ENCODE assay signal across 22 cellular contexts in genomic region chr2:73272270-73272669, GRCh38. TPM values are rescaled to one million over a fixed set of nuclear protein-coding genes. Genes with fewer than 3 reads are reported as not detected.
DNase-seq lines count a peak whose midpoint lies in the region; ATAC-seq and TF ChIP-seq lines count a peak whose summit lies in the region.
"Had no signal": no experiment of that assay in that cellular context is flagged by ENCODE, and none has a peak within 500 bp of the region (broad histone marks: within the 10 kb centered on the region; RNA-seq: fewer than 3 reads in every experiment).

No MANE protein-coding gene starts in this region.

- H3K9me3 ChIP-seq in osteoblast (ENCODE audit: low read depth, low read length) = peaks cover 3% of the 10 kb centered on the region
- H3K9me3 ChIP-seq: A549, BE2C, HAP-1 had no signal

- peaks cover 9 to 11% of the 10 kb centered on the region in 2 donors for H3K4me1 Mint-ChIP-seq in natural killer cell treated with Interleukin-12 subunit alpha and Interleukin-12 subunit beta and Interleukin-15 and Interleukin-18, amount 100 ng/mL, for 72 hours (ENCODE audit: low read depth in 2 of 2)
- peaks cover 10 to 18% of the 10 kb centered on the region in 2 donors for H3K4me1 Mint-ChIP-seq in natural killer cell
- H3K4me1 Mint-ChIP-seq in stimulated activated naive B cell treated with anti-CD40 and anti-IgM and Interleukin-4, amounts not matched to agents 10 μg/mL and 1 μg/mL and 100 μg/mL, for 72 hours = peaks cover 17 to 28% of the 10 kb centered on the region in 2 donors

- H2AFZ ChIP-seq in osteoblast (ENCODE audit: low read length) = no peak overlapping the region

- peaks cover 39% of the 10 kb centered on the region for H3K27me3 ChIP-seq in osteoblast (ENCODE audit: insufficient read depth, low read length)
- H3K27me3 ChIP-seq: BE2C; BLaER1 treated with 17β-estradiol and CSF1 and Interleukin-3, amounts not matched to agents 10 nM and 100 nM had no signal

- no peak overlapping the region for H3K27ac ChIP-seq in osteoblast (ENCODE audit: low read depth, low read length)
- H3K27ac ChIP-seq: A549; BLaER1 treated with 17β-estradiol and CSF1 and Interleukin-3, amounts not matched to agents 10 nM and 100 nM had no signal

- peak; percentile 20 for DNase-seq in natural killer cell treated with Interleukin-12 subunit alpha and Interleukin-12 subunit beta and Interleukin-15 and Interleukin-18, amount 100 ng/mL, for 72 hours (ENCODE audit: low spot score)
- DNase-seq in natural killer cell = no peak
- peak; percentile 58 for DNase-seq in ecto neural progenitor cell (ENCODE audit: low spot score)
- peak; percentile 45 for DNase-seq in osteoblast (ENCODE audit: insufficient read length, low spot score, missing footprints)
- DNase-seq in SHP77 treated with DMSO at 0.1 percent for 48 hours (lab: John Stamatoyannopoulos, UW) = no peak
- DNase-seq in NCI-H524 (lab: John Stamatoyannopoulos, UW) = no peak
- DNase-seq in stimulated activated naive B cell treated with anti-CD40 and anti-IgM and Interleukin-4, amounts not matched to agents 10 μg/mL and 1 μg/mL and 100 μg/mL, for 72 hours = no peak
- DNase-seq: 8988T; ACHN; AML-193; BE2C; CD4-positive, alpha-beta T cell; CD8-positive, alpha-beta memory T cell; DMS53; DMS79 treated with DMSO at 0.1 percent for 48 hours; GOT3; HFFc6 had no signal

- no peak for ATAC-seq in natural killer cell treated with Interleukin-12 subunit alpha and Interleukin-12 subunit beta and Interleukin-15 and Interleukin-18, amount 100 ng/mL, for 72 hours
- no peak for ATAC-seq in natural killer cell
- ATAC-seq in stimulated activated naive B cell treated with anti-CD40 and anti-IgM and Interleukin-4, amounts not matched to agents 10 μg/mL and 1 μg/mL and 100 μg/mL, for 72 hours (replicated peaks) = no peak
- ATAC-seq: A549 had no signal

- no peaks in the 10 kb centered on the region for H3K36me3 ChIP-seq in osteoblast (ENCODE audit: insufficient read depth, low read length)
- H3K36me3 ChIP-seq: BE2C had no signal

- H3K27me3 Mint-ChIP-seq in natural killer cell treated with Interleukin-12 subunit alpha and Interleukin-12 subunit beta and Interleukin-15 and Interleukin-18, amount 100 ng/mL, for 72 hours = peaks cover 0 to 3% of the 10 kb centered on the region in 2 donors
- H3K27me3 Mint-ChIP-seq in natural killer cell (ENCODE audit: low read depth in 2 of 2) = no peaks in the 10 kb centered on the region
- peaks cover 0 to 7% of the 10 kb centered on the region in 2 donors for H3K27me3 Mint-ChIP-seq in stimulated activated naive B cell treated with anti-CD40 and anti-IgM and Interleukin-4, amounts not matched to agents 10 μg/mL and 1 μg/mL and 100 μg/mL, for 72 hours
- H3K27me3 Mint-ChIP-seq: CD4-positive, alpha-beta T cell; CD8-positive, alpha-beta memory T cell had no signal

- H3K9me3 Mint-ChIP-seq in natural killer cell treated with Interleukin-12 subunit alpha and Interleukin-12 subunit beta and Interleukin-15 and Interleukin-18, amount 100 ng/mL, for 72 hours = no peaks in the 10 kb centered on the region
- H3K9me3 Mint-ChIP-seq in natural killer cell = no peaks in the 10 kb centered on the region
- no peaks in the 10 kb centered on the region for H3K9me3 Mint-ChIP-seq in stimulated activated naive B cell treated with anti-CD40 and anti-IgM and Interleukin-4, amounts not matched to agents 10 μg/mL and 1 μg/mL and 100 μg/mL, for 72 hours
- H3K9me3 Mint-ChIP-seq: CD4-positive, alpha-beta T cell had no signal

- no peak overlapping the region for H3K4me3 Mint-ChIP-seq in natural killer cell treated with Interleukin-12 subunit alpha and Interleukin-12 subunit beta and Interleukin-15 and Interleukin-18, amount 100 ng/mL, for 72 hours
- no peak overlapping the region for H3K4me3 Mint-ChIP-seq in natural killer cell
- no peak overlapping the region for H3K4me3 Mint-ChIP-seq in stimulated activated naive B cell treated with anti-CD40 and anti-IgM and Interleukin-4, amounts not matched to agents 10 μg/mL and 1 μg/mL and 100 μg/mL, for 72 hours
- H3K4me3 Mint-ChIP-seq: CD14-positive monocyte; CD4-positive, alpha-beta T cell; CD8-positive, alpha-beta memory T cell; HFFc6 had no signal

- H3K79me2 ChIP-seq in osteoblast (ENCODE audit: insufficient read depth, low read length) = no peaks in the 10 kb centered on the region

- H3K4me3 ChIP-seq in osteoblast (ENCODE audit: insufficient read depth, low read length) = no peak overlapping the region
- H3K4me3 ChIP-seq: A549; BLaER1 treated with 17β-estradiol and CSF1 and Interleukin-3, amounts not matched to agents 10 nM and 100 nM; HAP-1 had no signal

- H3K36me3 Mint-ChIP-seq in natural killer cell treated with Interleukin-12 subunit alpha and Interleukin-12 subunit beta and Interleukin-15 and Interleukin-18, amount 100 ng/mL, for 72 hours = peaks cover 6% of the 10 kb centered on the region
- no peaks in the 10 kb centered on the region for H3K36me3 Mint-ChIP-seq in natural killer cell
- H3K36me3 Mint-ChIP-seq in stimulated activated naive B cell treated with anti-CD40 and anti-IgM and Interleukin-4, amounts not matched to agents 10 μg/mL and 1 μg/mL and 100 μg/mL, for 72 hours = peaks cover 45 to 54% of the 10 kb centered on the region in 2 donors

- H3K4me1 ChIP-seq in osteoblast (ENCODE audit: insufficient read depth, low read length) = no peaks in the 10 kb centered on the region
- H3K4me1 ChIP-seq: BE2C, HAP-1 had no signal

- TF ChIP-seq CTCF in natural killer cell (IDR thresholded peaks at IDR 0.05) (no peak), osteoblast (IDR thresholded peaks at IDR 0.05; ENCODE audit: extremely low read depth, low read depth, low read length) (no peak)

- no peaks in the 10 kb centered on the region for H4K20me1 ChIP-seq in osteoblast (ENCODE audit: insufficient read depth, low read length)

- intact Hi-C loops in natural killer cell (cut with micrococcal nuclease) = no loop called here

- no peak overlapping the region for H3K27ac Mint-ChIP-seq in natural killer cell treated with Interleukin-12 subunit alpha and Interleukin-12 subunit beta and Interleukin-15 and Interleukin-18, amount 100 ng/mL, for 72 hours
- no peak overlapping the region for H3K27ac Mint-ChIP-seq in natural killer cell
- H3K27ac Mint-ChIP-seq in stimulated activated naive B cell treated with anti-CD40 and anti-IgM and Interleukin-4, amounts not matched to agents 10 μg/mL and 1 μg/mL and 100 μg/mL, for 72 hours = no peak overlapping the region
- H3K27ac Mint-ChIP-seq: CD4-positive, alpha-beta T cell; HFFc6 had no signal

- no peak overlapping the region for H3K4me2 ChIP-seq in osteoblast (ENCODE audit: insufficient read depth, low read length)
- H3K4me2 ChIP-seq: A549; BLaER1 treated with 17β-estradiol and CSF1 and Interleukin-3, amounts not matched to agents 10 nM and 100 nM had no signal

RNA-seq across cellular contexts. Expression of gene FBXO41, which starts 12.0 kb away (rescaled TPM):
- 10 to 100 TPM in 1 of 2 donors, 1 to 10 TPM in 1; 10.0 to 40.1 TPM for total RNA-seq in natural killer cell treated with Interleukin-12 subunit alpha and Interleukin-12 subunit beta and Interleukin-15 and Interleukin-18, amount 100 ng/mL, for 72 hours
- 10 to 100 TPM; 11.5 to 16.4 (median 13.8) TPM for total RNA-seq in natural killer cell
- total RNA-seq in osteoblast = 0.29 and 0.36 TPM in 2 replicates

RNA-seq across cellular contexts. Expression of gene EGR4, which starts 21.1 kb away (rescaled TPM):
- not detected for total RNA-seq in natural killer cell treated with Interleukin-12 subunit alpha and Interleukin-12 subunit beta and Interleukin-15 and Interleukin-18, amount 100 ng/mL, for 72 hours
- total RNA-seq in natural killer cell (1 to 10 TPM in 2 of 3 donors, under 1 TPM in 1; 0.28 to 2.6 (median 1.1) TPM), osteoblast (not detected in 2 replicates)
- total RNA-seq: Daoy, HFFc6 had no signal

RNA-seq across cellular contexts. Expression of gene CCT7, which starts 38.2 kb away (rescaled TPM):
- total RNA-seq in natural killer cell treated with Interleukin-12 subunit alpha and Interleukin-12 subunit beta and Interleukin-15 and Interleukin-18, amount 100 ng/mL, for 72 hours = 100 to 1,000 TPM; 417 to 436 TPM
- total RNA-seq in natural killer cell (100 to 1,000 TPM in 2 of 3 donors, 10 to 100 TPM in 1; 82.3 to 114 (median 112) TPM), osteoblast (180 and 200 TPM in 2 replicates)

RNA-seq across cellular contexts. Expression of gene PRADC1, which starts 39.2 kb away (rescaled TPM):
- 10 to 100 TPM; 13.0 to 13.5 TPM for total RNA-seq in natural killer cell treated with Interleukin-12 subunit alpha and Interleukin-12 subunit beta and Interleukin-15 and Interleukin-18, amount 100 ng/mL, for 72 hours
- 1 to 10 TPM; 8.3 to 9.7 (median 9.1) TPM for total RNA-seq in natural killer cell
- 11.2 and 15.9 TPM in 2 replicates for total RNA-seq in osteoblast

RNA-seq across cellular contexts. Expression of gene SMYD5, which starts 58.2 kb away (rescaled TPM):
- 10 to 100 TPM; 27.2 to 47.1 TPM for total RNA-seq in natural killer cell treated with Interleukin-12 subunit alpha and Interleukin-12 subunit beta and Interleukin-15 and Interleukin-18, amount 100 ng/mL, for 72 hours
- total RNA-seq in natural killer cell (10 to 100 TPM; 12.2 to 25.3 (median 12.2) TPM), osteoblast (16.5 and 17.4 TPM in 2 replicates)

Comparison
In these comparisons a context has a peak if more than half of its experiments do, and no peak if none do; other contexts are left out.
1. DNase-seq: peak in natural killer cell treated with Interleukin-12 subunit alpha and Interleukin-12 subunit beta and Interleukin-15 and Interleukin-18, amount 100 ng/mL, for 72 hours (single experiment), ecto neural progenitor cell (single experiment) and osteoblast (single experiment); none in natural killer cell (single experiment), SHP77 treated with DMSO at 0.1 percent for 48 hours (single experiment), NCI-H524 (0 of 2) and stimulated activated naive B cell treated with anti-CD40 and anti-IgM and Interleukin-4, amounts not matched to agents 10 μg/mL and 1 μg/mL and 100 μg/mL, for 72 hours (single experiment).